In genomic region chr3:159829056-159829995, GRCh38 we compare ENCODE assay signal across 9 cellular contexts. TPM values are rescaled to one million over a fixed set of nuclear protein-coding genes. Genes with fewer than 3 reads are reported as not detected.
DNase-seq lines count a peak whose midpoint lies in the region; ATAC-seq and TF ChIP-seq lines count a peak whose summit lies in the region.
"Had no signal": no experiment of that assay in that cellular context is flagged by ENCODE, and none has a peak within 500 bp of the region (broad histone marks: within the 10 kb centered on the region; RNA-seq: fewer than 3 reads in every experiment).

No MANE protein-coding gene starts in this region.

- no peak for TF ChIP-seq CTCF in AG10803 (conservative IDR thresholded peaks at IDR 0.05; ENCODE audit: low read length)

- peak; percentile 94 for DNase-seq in AG10803 (ENCODE audit: low read depth)
- DNase-seq in NCI-H1048 (lab: John Stamatoyannopoulos, UW), result peak; percentile 57
- peak; percentile 63 for DNase-seq in T1000 (lab: John Stamatoyannopoulos, UW)
- peak; percentile 72 to 85 for DNase-seq in left colon
- no peak for DNase-seq in mesenteric fat pad (ENCODE audit: low spot score)
- DNase-seq in activated naive CD4-positive, alpha-beta T cell treated with Interleukin-2 at 50 U/mL for 16 hours, result no peak

- peak; percentile 87 for ATAC-seq in left colon
- ATAC-seq in GM18868 (IDR thresholded peaks at IDR 0.05; ENCODE audit: unreplicated experiment), result no peak
- ATAC-seq in HG03159 (IDR thresholded peaks at IDR 0.05; ENCODE audit: unreplicated experiment), result no peak

- intact Hi-C loops in left colon (cut with DNase I, micrococcal nuclease), result loop anchor here in 1 of 2 donors (5.0 kb wide), 1 partner anchor 178 kb away; no protein-coding TSS in a partner anchor

- H3K4me3 ChIP-seq in AG10803 (ENCODE audit: low read length), result no peak overlapping the region

RNA-seq across cellular contexts. Expression of gene SCHIP1, which starts 10.3 kb away (rescaled TPM):
- total RNA-seq in left colon, result 1 to 10 TPM in 1 of 2 donors, under 1 TPM in 1; 0.67 to 2.7 TPM
- 11.9 TPM for total RNA-seq in mesenteric fat pad
- total RNA-seq: T-helper 1 cell treated with Interleukin-12 subunit alpha and Interleukin-12 subunit beta and Interleukin-4 antibody, amounts not matched to agents 30 ng/mL and 1 ng/mL, for 36 hours had no signal

Comparison
In these comparisons a context has a peak if more than half of its experiments do, and no peak if none do; other contexts are left out.
1. DNase-seq: peak in AG10803 (single experiment), NCI-H1048 (single experiment), T1000 (single experiment) and left colon (2 of 2); none in mesenteric fat pad (single experiment) and activated naive CD4-positive, alpha-beta T cell treated with Interleukin-2 at 50 U/mL for 16 hours (single experiment).